11 cellular contexts compared by ENCODE assay signal in genomic region chr20:62339647-62340062, GRCh38. TPM values are rescaled to one million over a fixed set of nuclear protein-coding genes. Genes with fewer than 3 reads are reported as not detected.
DNase-seq lines count a peak whose midpoint lies in the region; ATAC-seq and TF ChIP-seq lines count a peak whose summit lies in the region.
"Had no signal": no experiment of that assay in that cellular context is flagged by ENCODE, and none has a peak within 500 bp of the region (broad histone marks: within the 10 kb centered on the region; RNA-seq: fewer than 3 reads in every experiment).

No MANE protein-coding gene starts in this region.

- no peak for DNase-seq in mucosa of descending colon
- no peak for DNase-seq in body of pancreas
- no peak for DNase-seq in HuH-7 (ENCODE audit: low spot score)
- no peak for DNase-seq in ureter (ENCODE audit: low spot score)
- DNase-seq in NCI-H128 (lab: John Stamatoyannopoulos, UW; ENCODE audit: unreplicated experiment): no peak
- DNase-seq: activated CD4-positive, alpha-beta T cell treated with anti-CD3 and anti-CD28 coated beads, Interleukin-2, amount 50 U/mL, for 4 hours; NCI-H2081 had no signal

- H3K4me3 ChIP-seq in mucosa of descending colon (no peak overlapping the region), body of pancreas (no peak overlapping the region)

- H3K4me1 ChIP-seq in mucosa of descending colon (ENCODE audit: low read depth) (no peaks in the 10 kb centered on the region), body of pancreas (no peaks in the 10 kb centered on the region)

- no peak for TF ChIP-seq CTCF in mucosa of descending colon (IDR thresholded peaks at IDR 0.05)
- TF ChIP-seq CTCF in body of pancreas (IDR thresholded peaks at IDR 0.05): no peak

- no peak overlapping the region for H3K27ac ChIP-seq in body of pancreas

- WGBS in body of pancreas, 2 donors: 65 to 82% methylated on average over 13 of the region's 14 CpGs

- no peaks in the 10 kb centered on the region for H3K9me3 ChIP-seq in mucosa of descending colon
- no peaks in the 10 kb centered on the region for H3K9me3 ChIP-seq in body of pancreas

- peak; percentile 59 for ATAC-seq in GM18861 (IDR thresholded peaks at IDR 0.05; ENCODE audit: unreplicated experiment)
- peak; percentile 70 for ATAC-seq in GM21786 (IDR thresholded peaks at IDR 0.05; ENCODE audit: unreplicated experiment)
- ATAC-seq in HG03558 (IDR thresholded peaks at IDR 0.05; ENCODE audit: extremely low read depth, unreplicated experiment): peak; percentile 78
- peak; percentile 49 for ATAC-seq in mucosa of descending colon
- ATAC-seq in body of pancreas: no peak
- ATAC-seq: stimulated activated effector memory CD8-positive, alpha-beta T cell treated with anti-CD3 and anti-CD28 coated beads, Interleukin-12 subunit alpha, Interleukin-12 subunit beta, amount 100 ng/mL, for 72 hours had no signal

- no peak for TF ChIP-seq POLR2A in body of pancreas (IDR thresholded peaks at IDR 0.05)

- intact Hi-C loops in mucosa of descending colon (cut with DNase I, micrococcal nuclease) (no loop called here), body of pancreas (cut with DNase I) (no loop called here)

- H3K27me3 ChIP-seq in body of pancreas: no peaks in the 10 kb centered on the region

- H3K36me3 ChIP-seq in mucosa of descending colon (ENCODE audit: low read depth) (no peaks in the 10 kb centered on the region), body of pancreas (replicated peaks in 1 of 2; ENCODE audit: insufficient read depth in 1 of 2, low read depth in 2 of 2) (peaks cover 0 to 11% of the 10 kb centered on the region in 2 donors)

RNA-seq across cellular contexts. Expression of gene LAMA5, which starts 27.5 kb away (rescaled TPM):
- total RNA-seq in mucosa of descending colon: 100 to 1,000 TPM in 1 of 3 donors, 10 to 100 TPM in 2; 21.8 to 335 (median 40.7) TPM
- 100 to 1,000 TPM; 115 to 185 TPM for total RNA-seq in body of pancreas
- total RNA-seq in ureter: 433 TPM

RNA-seq across cellular contexts. Expression of gene ADRM1, which starts 36.9 kb away (rescaled TPM):
- total RNA-seq in mucosa of descending colon (10 to 100 TPM; 54.4 to 85.8 (median 77.6) TPM), body of pancreas (100 to 1,000 TPM in 1 of 2 donors, 10 to 100 TPM in 1; 79.9 to 104 TPM), ureter (72.6 TPM)

RNA-seq across cellular contexts. Expression of gene RPS21, which starts 47.2 kb away (rescaled TPM):
- total RNA-seq in mucosa of descending colon: 1,000 to 10,000 TPM; 1,171 to 1,284 (median 1,191) TPM
- 100 to 1,000 TPM; 654 to 656 TPM for total RNA-seq in body of pancreas
- 1,691 TPM for total RNA-seq in ureter
